Comparison of ENCODE assay signal across 1 cellular context in genomic region chr17:50199651-50200446, GRCh38.
TF ChIP-seq lines count a peak whose summit lies in the region.

No MANE protein-coding gene starts in this region.

TF ChIP-seq in HEK293, 187 proteins besides CTCF, POLR2A, EP300 and RAD21 (continued from another document and continues in another):
- TF ChIP-seq SALL2 (tag by site-specific recombination; IDR thresholded peaks at IDR 0.05; ENCODE audit: borderline replicate concordance) = no peak
- TF ChIP-seq ZNF518A (tag by site-specific recombination; conservative IDR thresholded peaks at IDR 0.05; ENCODE audit: low read depth) = no peak
- no peak for TF ChIP-seq ZNF548 (tag by site-specific recombination; IDR thresholded peaks at IDR 0.05)
- TF ChIP-seq ZNF629 (tag by site-specific recombination; IDR thresholded peaks at IDR 0.05) = peak; percentile 97
- TF ChIP-seq ZNF600 (tag by site-specific recombination; IDR thresholded peaks at IDR 0.05) = peak; percentile 74
- no peak for TF ChIP-seq ZNF184 (tag by site-specific recombination; IDR thresholded peaks at IDR 0.05)
- TF ChIP-seq ATF2 (tag by site-specific recombination; IDR thresholded peaks at IDR 0.05; ENCODE audit: low read depth) = peak; percentile 88
- TF ChIP-seq ZNF335 (tag by site-specific recombination; conservative IDR thresholded peaks at IDR 0.05) = peak; percentile 45
- no peak; the same call in 1 of the 2 replicates for TF ChIP-seq KLF10 (tag by site-specific recombination; IDR thresholded peaks at IDR 0.05)
- TF ChIP-seq ZNF37A (tag by site-specific recombination; IDR thresholded peaks at IDR 0.05) = no peak
- TF ChIP-seq ZBTB21 (tag by site-specific recombination; IDR thresholded peaks at IDR 0.05) = peak; percentile 90
- peak; percentile 76 for TF ChIP-seq ZIC2 (tag by site-specific recombination; IDR thresholded peaks at IDR 0.05)
- no peak for TF ChIP-seq ZNF221 (tag by site-specific recombination; IDR thresholded peaks at IDR 0.05; ENCODE audit: borderline replicate concordance)
- no peak for TF ChIP-seq ZBTB7A (tag by site-specific recombination; IDR thresholded peaks at IDR 0.05; ENCODE audit: low read depth)
- no peak for TF ChIP-seq ZBTB11 (tag by site-specific recombination; conservative IDR thresholded peaks at IDR 0.05; ENCODE audit: low read depth)
- TF ChIP-seq ZNF398 (tag by site-specific recombination; IDR thresholded peaks at IDR 0.05) = peak; percentile 76
- TF ChIP-seq PATZ1 (tag by site-specific recombination; IDR thresholded peaks at IDR 0.05) = peak; percentile 84
- peak; percentile 32; the same call in 1 of the 2 replicates for TF ChIP-seq ZFP69B (tag by site-specific recombination; IDR thresholded peaks at IDR 0.05)
- TF ChIP-seq HOXD13 (CRISPR knock-in tag; IDR thresholded peaks at IDR 0.05; ENCODE audit: borderline replicate concordance) = no peak
- 0 out of 2 replicates have a peak, but pooled peaks have one; percentile 21 for TF ChIP-seq PRDM1 (tag by site-specific recombination; IDR thresholded peaks at IDR 0.05)
- no peak for TF ChIP-seq SCRT2 (tag by site-specific recombination; IDR thresholded peaks at IDR 0.05)
- TF ChIP-seq ZBTB49 (tag by site-specific recombination; IDR thresholded peaks at IDR 0.05; ENCODE audit: low read depth) = no peak
- TF ChIP-seq ZNF175 (tag by site-specific recombination; IDR thresholded peaks at IDR 0.05) = no peak
- no peak for TF ChIP-seq ZNF785 (tag by site-specific recombination; IDR thresholded peaks at IDR 0.05)
- no peak for TF ChIP-seq OVOL3 (tag by site-specific recombination; IDR thresholded peaks at IDR 0.05)
- peak; percentile 64; the same call in 1 of the 2 replicates for TF ChIP-seq TSHZ1 (tag by site-specific recombination; IDR thresholded peaks at IDR 0.05; ENCODE audit: borderline replicate concordance)
- TF ChIP-seq BCL11A (tag by site-specific recombination; IDR thresholded peaks at IDR 0.05; ENCODE audit: low read depth) = no peak
- no peak for TF ChIP-seq ZNF239 (tag by site-specific recombination; IDR thresholded peaks at IDR 0.05)
- no peak for TF ChIP-seq ZNF155 (tag by site-specific recombination; IDR thresholded peaks at IDR 0.05)
- TF ChIP-seq ZEB2 (tag by site-specific recombination; IDR thresholded peaks at IDR 0.05) = peak; percentile 72
- TF ChIP-seq ZNF24 (tag by site-specific recombination; IDR thresholded peaks at IDR 0.05) = 0 out of 2 replicates have a peak, but pooled peaks have one; percentile 18
- TF ChIP-seq ZNF704 (tag by site-specific recombination; IDR thresholded peaks at IDR 0.05) = no peak
- peak; percentile 40 for TF ChIP-seq GLIS1 (tag by site-specific recombination; IDR thresholded peaks at IDR 0.05)
- peak; percentile 61 for TF ChIP-seq ZNF366 (tag by site-specific recombination; conservative IDR thresholded peaks at IDR 0.05)
- TF ChIP-seq ZNF560 (tag by site-specific recombination; IDR thresholded peaks at IDR 0.05; ENCODE audit: borderline replicate concordance) = no peak
- TF ChIP-seq FEZF1 (tag by site-specific recombination; IDR thresholded peaks at IDR 0.05) = no peak
- TF ChIP-seq ZNF2 (tag by site-specific recombination; IDR thresholded peaks at IDR 0.05) = 0 out of 2 replicates have a peak, but pooled peaks have one; percentile 22
- TF ChIP-seq GFI1B (tag by site-specific recombination; IDR thresholded peaks at IDR 0.05) = peak; percentile 48; the same call in 1 of the 2 replicates
- no peak for TF ChIP-seq ZXDB (tag by site-specific recombination; IDR thresholded peaks at IDR 0.05)
- TF ChIP-seq ZNF670 (tag by site-specific recombination; IDR thresholded peaks at IDR 0.05; ENCODE audit: low read depth) = no peak
- peak; percentile 71 for TF ChIP-seq ZFHX2 (tag by site-specific recombination; conservative IDR thresholded peaks at IDR 0.05)
